ENCODE assay signal across 15 cellular contexts in the genomic region with DNA sequence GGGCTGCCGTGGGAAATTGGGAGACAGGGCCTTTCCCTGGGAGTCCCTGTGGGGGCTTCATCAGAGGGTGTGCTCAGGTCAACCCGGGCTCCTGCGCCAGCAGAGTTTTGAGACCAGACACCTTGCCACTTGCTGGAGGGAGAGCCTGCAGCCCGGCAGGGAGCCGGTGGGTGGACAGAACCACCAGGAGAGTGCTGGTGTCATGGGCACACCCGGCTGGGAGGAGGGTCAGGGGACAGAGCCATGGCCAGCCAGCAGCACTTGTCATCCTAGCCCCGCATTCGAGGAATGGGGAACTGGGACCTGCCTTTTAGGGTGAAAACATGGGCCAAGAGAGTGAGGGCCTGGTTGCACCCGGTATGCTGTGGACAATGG.
DNase-seq lines count a peak whose midpoint lies in the region; ATAC-seq, FAIRE-seq and TF ChIP-seq lines count a peak whose summit lies in the region.
"Had no signal": no experiment of that assay in that cellular context is flagged by ENCODE, and none has a peak within 500 bp of the region (broad histone marks: within the 10 kb centered on the region; RNA-seq: fewer than 3 reads in every experiment).

No MANE protein-coding gene starts in this region.

- intact Hi-C loops in heart left ventricle (cut with DNase I) (loop anchor here in 2 of 10 donors (2.0 to 5.0 kb wide), 2 partner anchors 29 to 61 kb away; no protein-coding TSS in a partner anchor), Right ventricle myocardium superior (cut with DNase I) (no loop called here), left lung (cut with DNase I) (no loop called here), sciatic nerve (cut with DNase I) (no loop called here)

- no peak overlapping the region for H3K4me3 ChIP-seq in heart left ventricle
- H3K4me3 ChIP-seq in left lung = no peak overlapping the region

- 79 to 92% (median 83%) methylated on average over 4 to 9 of the region's 9 CpGs for WGBS in heart left ventricle, 4 donors

- H3K4me1 ChIP-seq in heart left ventricle (peaks cover 0 to 35% (median 24%) of the 10 kb centered on the region in 12 donors), left lung (peaks cover 5 to 13% of the 10 kb centered on the region in 2 donors)

- H3K27ac ChIP-seq in heart left ventricle (peak overlapping the region; percentile 5 to 86 (median 67)), left lung (peak overlapping the region; percentile 27 to 69)

- H3K9me3 ChIP-seq in heart left ventricle = no peaks in the 10 kb centered on the region
- H3K9me3 ChIP-seq in left lung = no peaks in the 10 kb centered on the region

- TF ChIP-seq CTCF in heart left ventricle (IDR thresholded peaks at IDR 0.05) (no peak), left lung (IDR thresholded peaks at IDR 0.05) (no peak)

- peaks cover 0 to 28% (median 8%) of the 10 kb centered on the region in 9 donors for H3K36me3 ChIP-seq in heart left ventricle
- peaks cover 0 to 29% of the 10 kb centered on the region in 2 donors for H3K36me3 ChIP-seq in left lung

- DNase-seq in heart left ventricle = no peak
- DNase-seq in Right ventricle myocardium superior = no peak
- no peak for DNase-seq in left lung
- DNase-seq in sciatic nerve (ENCODE audit: low spot score) = peak; percentile 54
- DNase-seq in urothelium cell line (ENCODE audit: low spot score) = no peak
- no peak for DNase-seq in Kasumi-1 (lab: John Stamatoyannopoulos, UW)
- DNase-seq in NCI-H146 treated with DMSO at 0.1 percent for 48 hours (lab: John Stamatoyannopoulos, UW; ENCODE audit: unreplicated experiment) = no peak
- DNase-seq in stimulated activated CD4-positive, alpha-beta T cell treated with anti-CD3 and anti-CD28 coated beads, Interleukin-4, amount 100 ng/mL, for 4 hours = no peak
- DNase-seq: activated B cell treated with CpG ODN at 0.5 μM for 24 hours; effector memory CD8-positive, alpha-beta T cell; Karpas-422; NCI-H526 treated with DMSO at 0.1 percent for 48 hours; SIG-M5; stimulated activated CD4-positive, alpha-beta T cell treated with anti-CD3 and anti-CD28 coated beads, Interleukin-4, amount 100 ng/mL, for 24 hours; stimulated activated CD8-positive, alpha-beta memory T cell treated with anti-CD3 and anti-CD28 coated beads, Interleukin-4, amount 100 ng/mL, for 48 hours had no signal

- peak; percentile 30 for FAIRE-seq in urothelium cell line (lab: Jason Lieb, UNC)

- TF ChIP-seq POLR2A in heart left ventricle (IDR thresholded peaks at IDR 0.05) = no peak

- ATAC-seq in heart left ventricle = no peak
- no peak for ATAC-seq in Right ventricle myocardium superior (ENCODE audit: poor library complexity)
- ATAC-seq in left lung = no peak
- no peak for ATAC-seq in sciatic nerve
- ATAC-seq: effector memory CD8-positive, alpha-beta T cell had no signal

- no peaks in the 10 kb centered on the region for H3K27me3 ChIP-seq in heart left ventricle
- H3K27me3 ChIP-seq in left lung = no peaks in the 10 kb centered on the region
